In genomic region chr2:42969231-42970150, GRCh38 we compare ENCODE assay signal across 11 cellular contexts.
DNase-seq lines count a peak whose midpoint lies in the region; ATAC-seq, FAIRE-seq and TF ChIP-seq lines count a peak whose summit lies in the region.
"Had no signal": no experiment of that assay in that cellular context is flagged by ENCODE, and none has a peak within 500 bp of the region (broad histone marks: within the 10 kb centered on the region; RNA-seq: fewer than 3 reads in every experiment).

No MANE protein-coding gene starts in this region.

- H3K9me3 ChIP-seq in keratinocyte (ENCODE audit: control insufficient read depth, low read depth, low read length), result no peaks in the 10 kb centered on the region
- no peaks in the 10 kb centered on the region for H3K9me3 ChIP-seq in aorta (ENCODE audit: control insufficient read depth, low read length)

- H3K9me3 Mint-ChIP-seq in activated naive CD8-positive, alpha-beta T cell treated with anti-CD3 and anti-CD28 coated beads, Interleukin-2, amount 10 ng/mL, durations not matched to agents 7 days and 5 days, result no peaks in the 10 kb centered on the region
- no peaks in the 10 kb centered on the region for H3K9me3 Mint-ChIP-seq in activated naive CD8-positive, alpha-beta T cell treated with anti-CD3 and anti-CD28 coated beads, Interleukin-2, amount 50 U/mL, for 24 hours
- H3K9me3 Mint-ChIP-seq in brain, result peaks cover 0 to 5% (median 0%) of the 10 kb centered on the region in 5 experiments
- H3K9me3 Mint-ChIP-seq in activated T-helper 17 cell treated with anti-CD3 and anti-CD28 coated beads, Interleukin-2, amount 50 U/mL, for 72 hours, result no peaks in the 10 kb centered on the region
- H3K9me3 Mint-ChIP-seq: activated T-cell treated with anti-CD3 and anti-CD28 coated beads, Interleukin-2, amount 50 U/mL, for 24 hours had no signal

- peaks cover 2% of the 10 kb centered on the region for H3K27me3 Mint-ChIP-seq in activated naive CD8-positive, alpha-beta T cell treated with anti-CD3 and anti-CD28 coated beads, Interleukin-2, amount 10 ng/mL, durations not matched to agents 7 days and 5 days
- peaks cover 1% of the 10 kb centered on the region for H3K27me3 Mint-ChIP-seq in activated naive CD8-positive, alpha-beta T cell treated with anti-CD3 and anti-CD28 coated beads, Interleukin-2, amount 50 U/mL, for 24 hours
- H3K27me3 Mint-ChIP-seq in brain, result peaks cover 2% of the 10 kb centered on the region
- H3K27me3 Mint-ChIP-seq in activated T-helper 17 cell treated with anti-CD3 and anti-CD28 coated beads, Interleukin-2, amount 50 U/mL, for 72 hours, result no peaks in the 10 kb centered on the region
- H3K27me3 Mint-ChIP-seq: activated T-cell treated with anti-CD3 and anti-CD28 coated beads, Interleukin-2, amount 50 U/mL, for 24 hours had no signal

- H3K27ac Mint-ChIP-seq in activated naive CD8-positive, alpha-beta T cell treated with anti-CD3 and anti-CD28 coated beads, Interleukin-2, amount 10 ng/mL, durations not matched to agents 7 days and 5 days, result peak overlapping the region; percentile 37
- no peak overlapping the region for H3K27ac Mint-ChIP-seq in activated naive CD8-positive, alpha-beta T cell treated with anti-CD3 and anti-CD28 coated beads, Interleukin-2, amount 50 U/mL, for 24 hours
- H3K27ac Mint-ChIP-seq in brain, result peak overlapping the region in 3 of 5 experiments; percentile 12 to 61 (median 37)
- no peak overlapping the region for H3K27ac Mint-ChIP-seq in activated T-helper 17 cell treated with anti-CD3 and anti-CD28 coated beads, Interleukin-2, amount 50 U/mL, for 72 hours
- H3K27ac Mint-ChIP-seq: activated T-cell treated with anti-CD3 and anti-CD28 coated beads, Interleukin-2, amount 50 U/mL, for 24 hours had no signal

- 66 to 70% methylated on average over 12 of the region's 12 CpGs for WGBS in aorta, 2 donors

- intact Hi-C loops in aorta (cut with DNase I), result loop anchor here in 1 of 2 donors (10.0 kb wide), 1 partner anchor 515 kb away; no protein-coding TSS in a partner anchor

- no peak for TF ChIP-seq CTCF in brain (conservative IDR thresholded peaks at IDR 0.05)
- no peak for TF ChIP-seq CTCF in keratinocyte (optimal IDR thresholded peaks at IDR 0.05 in 1 of 3, IDR thresholded peaks at IDR 0.05 in 1 of 3, conservative IDR thresholded peaks at IDR 0.05 in 1 of 3; ENCODE audit: extremely low read depth in 1 of 3, insufficient read depth in 2 of 3, low read length in 3 of 3)

- H4K20me1 ChIP-seq in keratinocyte (ENCODE audit: control insufficient read depth, extremely low read depth, insufficient read depth, low read length), result no peaks in the 10 kb centered on the region

- H3K9me1 ChIP-seq in keratinocyte (ENCODE audit: control insufficient read depth, extremely low read depth, insufficient read depth, low read length), result no peaks in the 10 kb centered on the region

- H3K4me1 ChIP-seq in keratinocyte (ENCODE audit: control insufficient read depth, extremely low read depth, insufficient read depth, low read length) (peaks cover 28% of the 10 kb centered on the region), aorta (ENCODE audit: control insufficient read depth in 1 of 2, insufficient read depth in 2 of 2, low read length in 2 of 2) (no peaks in the 10 kb centered on the region)

- H3K79me2 ChIP-seq in keratinocyte (ENCODE audit: control insufficient read depth, insufficient read depth, low read length), result no peaks in the 10 kb centered on the region

- no peaks in the 10 kb centered on the region for H3K36me3 Mint-ChIP-seq in activated naive CD8-positive, alpha-beta T cell treated with anti-CD3 and anti-CD28 coated beads, Interleukin-2, amount 10 ng/mL, durations not matched to agents 7 days and 5 days
- H3K36me3 Mint-ChIP-seq in activated naive CD8-positive, alpha-beta T cell treated with anti-CD3 and anti-CD28 coated beads, Interleukin-2, amount 50 U/mL, for 24 hours (ENCODE audit: low read depth), result no peaks in the 10 kb centered on the region
- H3K36me3 Mint-ChIP-seq in brain, result no peaks in the 10 kb centered on the region
- no peaks in the 10 kb centered on the region for H3K36me3 Mint-ChIP-seq in activated T-helper 17 cell treated with anti-CD3 and anti-CD28 coated beads, Interleukin-2, amount 50 U/mL, for 72 hours (ENCODE audit: low read depth)

- H3K9ac ChIP-seq in keratinocyte (ENCODE audit: control insufficient read depth, extremely low read depth, insufficient read depth, low read length), result no peak overlapping the region

- no peak overlapping the region for H2AFZ ChIP-seq in keratinocyte (ENCODE audit: control insufficient read depth, low read length)

- POLR2A ChIA-PET in activated naive CD8-positive, alpha-beta T cell treated with anti-CD3 and anti-CD28 coated beads, Interleukin-2, amount 10 ng/mL, durations not matched to agents 7 days and 5 days (lab: Charles Lee), result interaction anchor here (0.6 kb wide), 1 partner anchor 16 kb away, joined by 4 read pairs; no protein-coding TSS in a partner anchor

- H3K4me2 ChIP-seq in keratinocyte (ENCODE audit: control insufficient read depth, extremely low read depth, insufficient read depth, low read depth, low read length), result no peak overlapping the region

- peak; percentile 77 for FAIRE-seq in keratinocyte (lab: Jason Lieb, UNC)
- FAIRE-seq: kidney had no signal

- H3K36me3 ChIP-seq in keratinocyte (ENCODE audit: control insufficient read depth in 2 of 2, extremely low read depth in 1 of 2, insufficient read depth in 2 of 2, low read length in 2 of 2) (no peaks in the 10 kb centered on the region), aorta (ENCODE audit: control insufficient read depth in 1 of 2, insufficient read depth in 2 of 2, low read length in 1 of 2) (no peaks in the 10 kb centered on the region)

- peak; percentile 15 for DNase-seq in activated naive CD8-positive, alpha-beta T cell treated with anti-CD3 and anti-CD28 coated beads, Interleukin-2, amount 10 ng/mL, durations not matched to agents 7 days and 5 days
- DNase-seq in activated naive CD8-positive, alpha-beta T cell treated with anti-CD3 and anti-CD28 coated beads, Interleukin-2, amount 50 U/mL, for 24 hours, result no peak
- DNase-seq in keratinocyte (ENCODE audit: low read depth, low spot score), result no peak
- peak; percentile 79 to 86 for DNase-seq in aorta
- DNase-seq: activated T-cell treated with anti-CD3 and anti-CD28 coated beads, Interleukin-2, amount 50 U/mL, for 24 hours; kidney had no signal

- dilution Hi-C loops in keratinocyte (cut with MboI; ENCODE audit: extremely low pct_ligation_motif_present, low sequenced_read_pairs), result no loop called here

- H3K4me3 Mint-ChIP-seq in activated naive CD8-positive, alpha-beta T cell treated with anti-CD3 and anti-CD28 coated beads, Interleukin-2, amount 10 ng/mL, durations not matched to agents 7 days and 5 days, result no peak overlapping the region
- H3K4me3 Mint-ChIP-seq in activated naive CD8-positive, alpha-beta T cell treated with anti-CD3 and anti-CD28 coated beads, Interleukin-2, amount 50 U/mL, for 24 hours, result no peak overlapping the region
- no peak overlapping the region for H3K4me3 Mint-ChIP-seq in brain
- no peak overlapping the region for H3K4me3 Mint-ChIP-seq in activated T-helper 17 cell treated with anti-CD3 and anti-CD28 coated beads, Interleukin-2, amount 50 U/mL, for 72 hours
- H3K4me3 Mint-ChIP-seq: activated T-cell treated with anti-CD3 and anti-CD28 coated beads, Interleukin-2, amount 50 U/mL, for 24 hours had no signal

- peaks cover 8% of the 10 kb centered on the region for H3K4me1 Mint-ChIP-seq in activated naive CD8-positive, alpha-beta T cell treated with anti-CD3 and anti-CD28 coated beads, Interleukin-2, amount 10 ng/mL, durations not matched to agents 7 days and 5 days
- peaks cover 3% of the 10 kb centered on the region for H3K4me1 Mint-ChIP-seq in activated naive CD8-positive, alpha-beta T cell treated with anti-CD3 and anti-CD28 coated beads, Interleukin-2, amount 50 U/mL, for 24 hours
- H3K4me1 Mint-ChIP-seq in brain, result peaks cover 17% of the 10 kb centered on the region
- peaks cover 3% of the 10 kb centered on the region for H3K4me1 Mint-ChIP-seq in activated T-helper 17 cell treated with anti-CD3 and anti-CD28 coated beads, Interleukin-2, amount 50 U/mL, for 72 hours

- no peak overlapping the region for H3K27ac ChIP-seq in keratinocyte (ENCODE audit: control insufficient read depth, insufficient read depth, low read length)
- H3K27ac ChIP-seq in aorta (ENCODE audit: low read depth in 1 of 2, low read length in 2 of 2), result peak overlapping the region in 1 of 2 donors; percentile 38
- H3K27ac ChIP-seq: 22Rv1 had no signal

- ATAC-seq in activated naive CD8-positive, alpha-beta T cell treated with anti-CD3 and anti-CD28 coated beads, Interleukin-2, amount 10 ng/mL, durations not matched to agents 7 days and 5 days (ENCODE audit: low read depth), result no peak
- no peak for ATAC-seq in activated naive CD8-positive, alpha-beta T cell treated with anti-CD3 and anti-CD28 coated beads, Interleukin-2, amount 50 U/mL, for 24 hours
- peak; percentile 43 for ATAC-seq in aorta (ENCODE audit: low FRiP score)
- ATAC-seq in GM18858 (IDR thresholded peaks at IDR 0.05; ENCODE audit: unreplicated experiment), result no peak
- no peak for ATAC-seq in HG03432 (IDR thresholded peaks at IDR 0.05; ENCODE audit: unreplicated experiment)
- ATAC-seq in activated T-helper 17 cell treated with anti-CD3 and anti-CD28 coated beads, Interleukin-2, amount 50 U/mL, for 72 hours (replicated peaks), result no peak

- H3K27me3 ChIP-seq in keratinocyte (ENCODE audit: control insufficient read depth, extremely low read depth, insufficient read depth, low read length) (no peaks in the 10 kb centered on the region), aorta (ENCODE audit: control insufficient read depth in 1 of 2, insufficient read depth in 2 of 2, low read length in 1 of 2) (no peaks in the 10 kb centered on the region)

- no peak overlapping the region for H3K4me3 ChIP-seq in keratinocyte (ENCODE audit: control insufficient read depth in 2 of 3, extremely low read depth in 1 of 3, insufficient read depth in 2 of 3, low read depth in 1 of 3, low read length in 3 of 3)
- H3K4me3 ChIP-seq in aorta (ENCODE audit: low read length in 2 of 2), result no peak overlapping the region

Comparison
In these comparisons a context has a peak if more than half of its experiments do, and no peak if none do; other contexts are left out.
1. DNase-seq: peak in activated naive CD8-positive, alpha-beta T cell treated with anti-CD3 and anti-CD28 coated beads, Interleukin-2, amount 10 ng/mL, durations not matched to agents 7 days and 5 days (single experiment) and aorta (2 of 2); none in activated naive CD8-positive, alpha-beta T cell treated with anti-CD3 and anti-CD28 coated beads, Interleukin-2, amount 50 U/mL, for 24 hours (single experiment) and keratinocyte (single experiment).
2. H3K27ac Mint-ChIP-seq: peak in activated naive CD8-positive, alpha-beta T cell treated with anti-CD3 and anti-CD28 coated beads, Interleukin-2, amount 10 ng/mL, durations not matched to agents 7 days and 5 days (single experiment) and brain (3 of 5); none in activated naive CD8-positive, alpha-beta T cell treated with anti-CD3 and anti-CD28 coated beads, Interleukin-2, amount 50 U/mL, for 24 hours (single experiment) and activated T-helper 17 cell treated with anti-CD3 and anti-CD28 coated beads, Interleukin-2, amount 50 U/mL, for 72 hours (single experiment).